In genomic region chr1:156128749-156129682, GRCh38 we compare ENCODE assay signal across 9 cellular contexts. TPM values are rescaled to one million over a fixed set of nuclear protein-coding genes. Genes with fewer than 3 reads are reported as not detected.
DNase-seq lines count a peak whose midpoint lies in the region; ATAC-seq and TF ChIP-seq lines count a peak whose summit lies in the region.
"Had no signal": no experiment of that assay in that cellular context is flagged by ENCODE, and none has a peak within 500 bp of the region (broad histone marks: within the 10 kb centered on the region; RNA-seq: fewer than 3 reads in every experiment).

No MANE protein-coding gene starts in this region.

- H3K36me3 ChIP-seq in mesenchymal stem cell (ENCODE audit: control insufficient read depth in 1 of 2, insufficient read depth in 2 of 2, low read depth in 1 of 2, low read length in 2 of 2) = peaks cover 31 to 57% of the 10 kb centered on the region in 2 experiments

- peak overlapping the region; percentile 85 for H2BK15ac ChIP-seq in mesenchymal stem cell (ENCODE audit: low read depth, poor library complexity, severe bottlenecking)

- H2BK12ac ChIP-seq in mesenchymal stem cell (ENCODE audit: low read length in 2 of 2) = peak overlapping the region; percentile 33 to 99

- H3K4me3 ChIP-seq in mesenchymal stem cell (ENCODE audit: insufficient read depth in 1 of 2, low read depth in 1 of 2, low read length in 2 of 2) = peak overlapping the region in 1 of 2 experiments; percentile 74

- ATAC-seq in HG02852 (IDR thresholded peaks at IDR 0.05; ENCODE audit: unreplicated experiment) = no peak
- ATAC-seq in GM18907 (IDR thresholded peaks at IDR 0.05; ENCODE audit: unreplicated experiment) = no peak

- peak overlapping the region; percentile 88 for H4K8ac ChIP-seq in mesenchymal stem cell (ENCODE audit: low read length)

- no peak overlapping the region for H2AFZ ChIP-seq in mesenchymal stem cell (ENCODE audit: low read depth, low read length)

- CTCF ChIA-PET in activated CD4-positive, alpha-beta memory T cell treated with anti-CD3 and anti-CD28 coated beads for 36 hours (lab: Charles Lee) = interaction anchor here (0.6 to 26.8 kb wide), 28 partner anchors 8 to 257 kb away, joined by 3 to 1097 read pairs (median 6); partner anchors contain the start of genes LMNA, PMF1 and SMG5
- CTCF ChIA-PET in activated CD4-positive, alpha-beta memory T cell treated with anti-CD3 and anti-CD28 coated beads, Interleukin-2, amount 10 ng/mL, durations not matched to agents 7 days and 5 days (lab: Charles Lee) = interaction anchor here (0.6 to 11.4 kb wide), 18 partner anchors 9 to 190 kb away, joined by 3 to 612 read pairs (median 5); partner anchors contain the start of genes LMNA and PMF1

- H3K27me3 Mint-ChIP-seq in activated CD4-positive, alpha-beta memory T cell treated with anti-CD3 and anti-CD28 coated beads for 36 hours = no peaks in the 10 kb centered on the region
- H3K27me3 Mint-ChIP-seq in activated CD4-positive, alpha-beta memory T cell treated with anti-CD3 and anti-CD28 coated beads, Interleukin-2, amount 10 ng/mL, durations not matched to agents 7 days and 5 days = no peaks in the 10 kb centered on the region
- no peaks in the 10 kb centered on the region for H3K27me3 Mint-ChIP-seq in chondrocyte (ENCODE audit: low read depth)

- H3K14ac ChIP-seq in mesenchymal stem cell (ENCODE audit: low read length in 2 of 2) = no peak overlapping the region

- H2AK5ac ChIP-seq in mesenchymal stem cell (ENCODE audit: low read length, severe bottlenecking) = peak overlapping the region; percentile 98

- H3K79me1 ChIP-seq in mesenchymal stem cell (replicated peaks; ENCODE audit: low read length, poor library complexity, severe bottlenecking) = no peaks in the 10 kb centered on the region

- peaks cover 19% of the 10 kb centered on the region for H3K36me3 Mint-ChIP-seq in activated CD4-positive, alpha-beta memory T cell treated with anti-CD3 and anti-CD28 coated beads for 36 hours
- peaks cover 9% of the 10 kb centered on the region for H3K36me3 Mint-ChIP-seq in activated CD4-positive, alpha-beta memory T cell treated with anti-CD3 and anti-CD28 coated beads, Interleukin-2, amount 10 ng/mL, durations not matched to agents 7 days and 5 days (ENCODE audit: low read depth)
- H3K36me3 Mint-ChIP-seq in chondrocyte (ENCODE audit: low read depth) = peaks cover 13% of the 10 kb centered on the region

- H3K23ac ChIP-seq in mesenchymal stem cell (ENCODE audit: low read length in 2 of 2) = peak overlapping the region in 1 of 2 experiments; percentile 46

- peaks cover 62% of the 10 kb centered on the region for H3K4me1 Mint-ChIP-seq in activated CD4-positive, alpha-beta memory T cell treated with anti-CD3 and anti-CD28 coated beads for 36 hours (ENCODE audit: low read depth)
- H3K4me1 Mint-ChIP-seq in activated CD4-positive, alpha-beta memory T cell treated with anti-CD3 and anti-CD28 coated beads, Interleukin-2, amount 10 ng/mL, durations not matched to agents 7 days and 5 days = peaks cover 62% of the 10 kb centered on the region
- H3K4me1 Mint-ChIP-seq in chondrocyte (ENCODE audit: low read depth) = peaks cover 68% of the 10 kb centered on the region

- WGBS in mesenchymal stem cell = 15% methylated on average over 6 of the region's 8 CpGs

- no peaks in the 10 kb centered on the region for H3K27me3 ChIP-seq in mesenchymal stem cell (ENCODE audit: control insufficient read depth in 1 of 2, insufficient read depth in 1 of 2, low read length in 2 of 2)

- no peak for DNase-seq in activated CD4-positive, alpha-beta memory T cell treated with anti-CD3 and anti-CD28 coated beads for 36 hours
- DNase-seq in activated CD4-positive, alpha-beta memory T cell treated with anti-CD3 and anti-CD28 coated beads, Interleukin-2, amount 10 ng/mL, durations not matched to agents 7 days and 5 days = no peak
- no peak for DNase-seq in chondrocyte (ENCODE audit: low spot score)
- DNase-seq in mesenchymal stem cell = peak; percentile 92
- DNase-seq in ureter (ENCODE audit: low spot score) = peak; percentile 78
- DNase-seq in NCI-H1092 (lab: John Stamatoyannopoulos, UW) = no peak

- peak overlapping the region; percentile 79 to 98 for H3K4ac ChIP-seq in mesenchymal stem cell (ENCODE audit: low read depth in 1 of 2, low read length in 2 of 2)

- peak overlapping the region; percentile 88 for H2BK5ac ChIP-seq in mesenchymal stem cell (ENCODE audit: low read depth, low read length, poor library complexity, severe bottlenecking)

- intact Hi-C loops in activated CD4-positive, alpha-beta memory T cell treated with anti-CD3 and anti-CD28 coated beads for 36 hours (cut with micrococcal nuclease) = no loop called here

- peak overlapping the region; percentile 97 for H4K91ac ChIP-seq in mesenchymal stem cell (ENCODE audit: low read length)

- H3K9ac ChIP-seq in mesenchymal stem cell (ENCODE audit: low read length) = peak overlapping the region; percentile 99

- peak overlapping the region; percentile 35 for H3K4me2 ChIP-seq in mesenchymal stem cell (ENCODE audit: low read length, poor library complexity, severe bottlenecking)

- peak overlapping the region; percentile 91 for H3K27ac ChIP-seq in mesenchymal stem cell (ENCODE audit: low read length, poor library complexity, severe bottlenecking)
- H3K27ac ChIP-seq: C4-2B had no signal

- POLR2A ChIA-PET in activated CD4-positive, alpha-beta memory T cell treated with anti-CD3 and anti-CD28 coated beads for 36 hours (lab: Charles Lee) = interaction anchor here (1.9 to 7.5 kb wide), 5 partner anchors 14 to 84 kb away, joined by 4 to 180 read pairs (median 55); partner anchors contain the start of genes LMNA and PMF1
- POLR2A ChIA-PET in activated CD4-positive, alpha-beta memory T cell treated with anti-CD3 and anti-CD28 coated beads, Interleukin-2, amount 10 ng/mL, durations not matched to agents 7 days and 5 days (lab: Charles Lee) = interaction anchor here (0.9 to 8.9 kb wide), 10 partner anchors 8 to 902 kb away, joined by 3 to 222 read pairs (median 4); partner anchors contain the start of genes LMNA and PMF1

- H3K18ac ChIP-seq in mesenchymal stem cell (ENCODE audit: low read depth in 1 of 2, low read length in 2 of 2) = peak overlapping the region; percentile 91 to 100

- H2BK120ac ChIP-seq in mesenchymal stem cell (ENCODE audit: low read depth, low read length) = peak overlapping the region; percentile 93

- no peak overlapping the region for H3K4me3 Mint-ChIP-seq in activated CD4-positive, alpha-beta memory T cell treated with anti-CD3 and anti-CD28 coated beads for 36 hours
- H3K4me3 Mint-ChIP-seq in activated CD4-positive, alpha-beta memory T cell treated with anti-CD3 and anti-CD28 coated beads, Interleukin-2, amount 10 ng/mL, durations not matched to agents 7 days and 5 days = no peak overlapping the region
- peak overlapping the region; percentile 53 for H3K4me3 Mint-ChIP-seq in chondrocyte (ENCODE audit: unreplicated experiment)

- H3K9me3 Mint-ChIP-seq in activated CD4-positive, alpha-beta memory T cell treated with anti-CD3 and anti-CD28 coated beads for 36 hours = no peaks in the 10 kb centered on the region
- no peaks in the 10 kb centered on the region for H3K9me3 Mint-ChIP-seq in activated CD4-positive, alpha-beta memory T cell treated with anti-CD3 and anti-CD28 coated beads, Interleukin-2, amount 10 ng/mL, durations not matched to agents 7 days and 5 days
- H3K9me3 Mint-ChIP-seq in chondrocyte (ENCODE audit: low read depth) = no peaks in the 10 kb centered on the region

- no peak for TF ChIP-seq CTCF in chondrocyte (IDR thresholded peaks at IDR 0.05)

- H3K4me1 ChIP-seq in mesenchymal stem cell (ENCODE audit: control insufficient read depth, insufficient read depth, low read depth, low read length) = peaks cover 54% of the 10 kb centered on the region

- peak overlapping the region; percentile 51 for H3K27ac Mint-ChIP-seq in activated CD4-positive, alpha-beta memory T cell treated with anti-CD3 and anti-CD28 coated beads for 36 hours
- H3K27ac Mint-ChIP-seq in activated CD4-positive, alpha-beta memory T cell treated with anti-CD3 and anti-CD28 coated beads, Interleukin-2, amount 10 ng/mL, durations not matched to agents 7 days and 5 days = no peak overlapping the region
- H3K27ac Mint-ChIP-seq in chondrocyte (ENCODE audit: unreplicated experiment) = peak overlapping the region; percentile 99

- H3K9me3 ChIP-seq in mesenchymal stem cell (ENCODE audit: control insufficient read depth, low read length) = no peaks in the 10 kb centered on the region

RNA-seq across cellular contexts. Expression of gene LMNA, which starts 14.5 kb away (rescaled TPM):
- 100 to 1,000 TPM; 210 to 211 TPM for total RNA-seq in activated CD4-positive, alpha-beta memory T cell treated with anti-CD3 and anti-CD28 coated beads for 36 hours
- total RNA-seq in activated CD4-positive, alpha-beta memory T cell treated with anti-CD3 and anti-CD28 coated beads, Interleukin-2, amount 10 ng/mL, durations not matched to agents 7 days and 5 days = 100 to 1,000 TPM in 1 of 2 experiments, 10 to 100 TPM in 1; 93.6 to 101 TPM
- 641 to 675 TPM (median 641 TPM) in 3 replicates for total RNA-seq in chondrocyte
- polyA plus RNA-seq in mesenchymal stem cell (2013, experiment 1 of 2) = 732 TPM
- 747 TPM for polyA plus RNA-seq in mesenchymal stem cell (2013, experiment 2 of 2)
- 444 TPM for total RNA-seq in ureter

RNA-seq across cellular contexts. Expression of gene SEMA4A, which starts 24.4 kb away (rescaled TPM):
- 10 to 100 TPM; 68.2 to 75.1 TPM for total RNA-seq in activated CD4-positive, alpha-beta memory T cell treated with anti-CD3 and anti-CD28 coated beads for 36 hours
- total RNA-seq in activated CD4-positive, alpha-beta memory T cell treated with anti-CD3 and anti-CD28 coated beads, Interleukin-2, amount 10 ng/mL, durations not matched to agents 7 days and 5 days = 10 to 100 TPM; 20.8 to 21.5 TPM
- total RNA-seq in chondrocyte (1.6 to 2.5 TPM (median 2.0 TPM) in 3 replicates), ureter (49.3 TPM)
- 0.61 TPM for polyA plus RNA-seq in mesenchymal stem cell (2013, experiment 1 of 2)
- polyA plus RNA-seq in mesenchymal stem cell (2013, experiment 2 of 2) = 0.40 TPM

RNA-seq across cellular contexts. Expression of gene MEX3A, which starts 46.8 kb away (rescaled TPM):
- under 1 TPM; 0.43 to 0.51 TPM for total RNA-seq in activated CD4-positive, alpha-beta memory T cell treated with anti-CD3 and anti-CD28 coated beads for 36 hours
- under 1 TPM in 1 of 2 experiments, not detected in 1; 0.05 TPM for total RNA-seq in activated CD4-positive, alpha-beta memory T cell treated with anti-CD3 and anti-CD28 coated beads, Interleukin-2, amount 10 ng/mL, durations not matched to agents 7 days and 5 days
- total RNA-seq in chondrocyte = 11.7 to 12.7 TPM (median 12.0 TPM) in 3 replicates
- 10.4 TPM for polyA plus RNA-seq in mesenchymal stem cell (2013, experiment 1 of 2)
- 10.7 TPM for polyA plus RNA-seq in mesenchymal stem cell (2013, experiment 2 of 2)
- 1.2 TPM for total RNA-seq in ureter

Comparison
In these comparisons a context has a peak if more than half of its experiments do, and no peak if none do; other contexts are left out.
1. DNase-seq: peak in mesenchymal stem cell (single experiment) and ureter (single experiment); none in activated CD4-positive, alpha-beta memory T cell treated with anti-CD3 and anti-CD28 coated beads for 36 hours (single experiment), activated CD4-positive, alpha-beta memory T cell treated with anti-CD3 and anti-CD28 coated beads, Interleukin-2, amount 10 ng/mL, durations not matched to agents 7 days and 5 days (single experiment), chondrocyte (single experiment) and NCI-H1092 (single experiment).